In the genomic region with DNA sequence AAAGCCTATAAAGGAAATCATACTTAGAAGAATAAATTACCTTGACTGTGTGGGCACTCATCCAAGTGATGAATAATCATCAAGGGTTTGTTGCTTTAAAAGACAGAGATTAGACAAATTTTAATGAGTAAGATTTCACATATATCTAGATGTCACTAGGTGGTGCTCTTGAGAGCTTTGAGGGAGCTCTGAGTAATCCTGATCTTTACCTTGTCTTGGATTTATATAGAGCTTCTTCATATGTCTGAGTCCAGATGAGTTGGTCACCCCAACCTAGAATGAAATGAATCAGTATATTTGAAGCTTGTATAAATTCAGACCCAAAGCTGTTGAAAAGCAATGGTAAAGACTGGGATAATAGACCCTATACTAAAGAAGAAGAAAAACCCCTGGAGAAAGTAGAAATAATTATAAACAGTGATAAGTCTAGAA, we compare ENCODE assay signal across 8 cellular contexts. TPM values are rescaled to one million over a fixed set of nuclear protein-coding genes. Genes with fewer than 3 reads are reported as not detected.
DNase-seq lines count a peak whose midpoint lies in the region; TF ChIP-seq lines count a peak whose summit lies in the region.

No MANE protein-coding gene starts in this region.

- H3K9me2 ChIP-seq in Karpas-422 (replicated peaks; ENCODE audit: insufficient read depth, low read length), result no peaks in the 10 kb centered on the region

- H4K91ac ChIP-seq in neuronal stem cell (ENCODE audit: low read depth, low read length, poor library complexity), result no peak overlapping the region

- H3K36me3 ChIP-seq in Karpas-422 (ENCODE audit: insufficient read depth, low read length) (no peaks in the 10 kb centered on the region), Peyer's patch (peaks cover 0 to 22% (median 0%) of the 10 kb centered on the region in 3 donors), neuronal stem cell (replicated peaks in 1 of 2; ENCODE audit: control insufficient read depth in 2 of 2, insufficient read depth in 2 of 2, low read length in 2 of 2) (no peaks in the 10 kb centered on the region)

- no peak overlapping the region for H2AK5ac ChIP-seq in neuronal stem cell (ENCODE audit: low read depth, low read length)

- H3K4me3 ChIP-seq in Karpas-422 (ENCODE audit: low read length) (no peak overlapping the region), Peyer's patch (peak overlapping the region in 1 of 4 donors; percentile 55), epithelial cell of esophagus (ENCODE audit: low read length) (no peak overlapping the region), neuronal stem cell (ENCODE audit: low read length in 2 of 2) (no peak overlapping the region)

- H3K18ac ChIP-seq in neuronal stem cell (ENCODE audit: low read length), result no peak overlapping the region

- H3K9ac ChIP-seq in Karpas-422 (ENCODE audit: low read length) (no peak overlapping the region), neuronal stem cell (ENCODE audit: low read depth, low read length, poor library complexity) (no peak overlapping the region)

- H3K79me1 ChIP-seq in neuronal stem cell (ENCODE audit: low read depth, low read length), result no peaks in the 10 kb centered on the region

- H4K20me1 ChIP-seq in Karpas-422 (ENCODE audit: insufficient read depth, low read depth, low read length), result no peaks in the 10 kb centered on the region

- H3K79me2 ChIP-seq in Karpas-422 (ENCODE audit: low read length), result no peaks in the 10 kb centered on the region

- H2AFZ ChIP-seq in Karpas-422 (ENCODE audit: low read length), result no peak overlapping the region
- H2AFZ ChIP-seq in neuronal stem cell (ENCODE audit: low read length), result no peak overlapping the region

- no peak overlapping the region for H4K8ac ChIP-seq in neuronal stem cell (ENCODE audit: low read depth, low read length)

- H3K4me2 ChIP-seq in Karpas-422 (ENCODE audit: low read depth, low read length, poor library complexity, severe bottlenecking) (no peak overlapping the region), neuronal stem cell (ENCODE audit: insufficient read depth, low read length, poor library complexity, severe bottlenecking) (no peak overlapping the region)

- H2BK5ac ChIP-seq in neuronal stem cell (ENCODE audit: low read length), result no peak overlapping the region

- H3K23ac ChIP-seq in neuronal stem cell (ENCODE audit: low read depth, low read length, poor library complexity), result no peak overlapping the region

- H3K4me1 ChIP-seq in Karpas-422 (ENCODE audit: low read length), result no peaks in the 10 kb centered on the region
- H3K4me1 ChIP-seq in Peyer's patch, result no peaks in the 10 kb centered on the region
- H3K4me1 ChIP-seq in neuronal stem cell (ENCODE audit: control insufficient read depth in 2 of 2, insufficient read depth in 1 of 2, low read depth in 1 of 2, low read length in 2 of 2), result no peaks in the 10 kb centered on the region

- no peak overlapping the region for H2BK120ac ChIP-seq in neuronal stem cell (ENCODE audit: low read depth, low read length)

- H2BK15ac ChIP-seq in neuronal stem cell (ENCODE audit: low read length), result no peak overlapping the region

- peak in 1 of 2 donors; percentile 55 for TF ChIP-seq POLR2A in Peyer's patch (IDR thresholded peaks at IDR 0.05)

- no peak overlapping the region for H3K4ac ChIP-seq in neuronal stem cell (ENCODE audit: low read length)

- H2BK12ac ChIP-seq in neuronal stem cell (ENCODE audit: low read length), result no peak overlapping the region

- H3K9me3 ChIP-seq in Karpas-422 (ENCODE audit: low read length) (no peaks in the 10 kb centered on the region), Peyer's patch (no peaks in the 10 kb centered on the region), neuronal stem cell (replicated peaks in 1 of 2; ENCODE audit: control insufficient read depth in 2 of 2, insufficient read depth in 1 of 2, low read depth in 1 of 2, low read length in 2 of 2) (no peaks in the 10 kb centered on the region)

- H3K27me3 ChIP-seq in Karpas-422 (ENCODE audit: low read length) (no peaks in the 10 kb centered on the region), Peyer's patch (no peaks in the 10 kb centered on the region), neuronal stem cell (ENCODE audit: control insufficient read depth in 3 of 3, insufficient read depth in 3 of 3, low read depth in 1 of 3, low read length in 3 of 3) (no peaks in the 10 kb centered on the region)

- DNase-seq in CD1c-positive myeloid dendritic cell (ENCODE audit: extremely low spot score) (peak; percentile 51), GM19238 (ENCODE audit: insufficient read length, low spot score) (peak; percentile 4), Karpas-422 (peak; percentile 74), Peyer's patch (no peak), epithelial cell of esophagus (ENCODE audit: low read depth) (peak; percentile 94), neuronal stem cell (ENCODE audit: low spot score) (peak; percentile 21)
- DNase-seq in stimulated activated CD4-positive, alpha-beta T cell treated with anti-CD3 and anti-CD28 coated beads, Interleukin-4, amount 100 ng/mL, for 1 hour, result no peak
- no peak for DNase-seq in stimulated activated CD4-positive, alpha-beta T cell treated with anti-CD3 and anti-CD28 coated beads, Interleukin-15, amount 100 ng/mL, for 24 hours

- H3K27ac ChIP-seq in Karpas-422 (ENCODE audit: low read length) (no peak overlapping the region), Peyer's patch (peak overlapping the region in 1 of 4 donors; percentile 69), neuronal stem cell (replicated peaks; ENCODE audit: low read length) (no peak overlapping the region)

- peak in 4 of 6 experiments; percentile 39 to 87 (median 70) for TF ChIP-seq CTCF in Peyer's patch (IDR thresholded peaks at IDR 0.05)
- TF ChIP-seq CTCF in epithelial cell of esophagus (IDR thresholded peaks at IDR 0.05; ENCODE audit: insufficient read depth, low read depth, low read length, missing control alignments), result peak; percentile 71

- H3K14ac ChIP-seq in neuronal stem cell (ENCODE audit: low read length), result no peak overlapping the region

RNA-seq across cellular contexts. Expression of gene AGR2, which starts 3.7 kb away (rescaled TPM):
- total RNA-seq in Karpas-422 (2014; rRNA removed; shearing (Covaris generic); ENCODE audit: low replicate concordance), result 0.19 and 2.5 TPM in 2 replicates
- 100 to 1,000 TPM in 3 of 4 donors, 10 to 100 TPM in 1; 49.5 to 282 (median 252) TPM for total RNA-seq in Peyer's patch
- not detected for polyA plus RNA-seq in neuronal stem cell (2013, experiment 1 of 2)
- not detected for polyA plus RNA-seq in neuronal stem cell (2013, experiment 2 of 2)

RNA-seq across cellular contexts. Expression of gene TSPAN13, which starts 47.6 kb away (rescaled TPM):
- total RNA-seq in Karpas-422 (2014; rRNA removed; shearing (Covaris generic); ENCODE audit: low replicate concordance), result 2.0 and 4.2 TPM in 2 replicates
- total RNA-seq in Peyer's patch, result 10 to 100 TPM; 21.5 to 53.9 (median 33.1) TPM
- 18.3 TPM for polyA plus RNA-seq in neuronal stem cell (2013, experiment 1 of 2)
- polyA plus RNA-seq in neuronal stem cell (2013, experiment 2 of 2), result 19.0 TPM

Comparison
In these comparisons a context has a peak if more than half of its experiments do, and no peak if none do; other contexts are left out.
1. DNase-seq: peak in CD1c-positive myeloid dendritic cell (single experiment), GM19238 (single experiment), Karpas-422 (single experiment), epithelial cell of esophagus (single experiment) and neuronal stem cell (single experiment); none in Peyer's patch (0 of 3), stimulated activated CD4-positive, alpha-beta T cell treated with anti-CD3 and anti-CD28 coated beads, Interleukin-4, amount 100 ng/mL, for 1 hour (single experiment) and stimulated activated CD4-positive, alpha-beta T cell treated with anti-CD3 and anti-CD28 coated beads, Interleukin-15, amount 100 ng/mL, for 24 hours (single experiment).
2. RNA of gene AGR2, which starts 3.7 kb away (total RNA-seq): 49.5 to 282 TPM in Peyer's patch; 0.19 to 2.5 TPM in Karpas-422; every median in the first group is over 10 times any median in the second.